In genomic region chr3:159858650-159859049, GRCh38 we compare ENCODE assay signal across 15 cellular contexts. TPM values are rescaled to one million over a fixed set of nuclear protein-coding genes. Genes with fewer than 3 reads are reported as not detected.
A peak's percentile ranks its signal among the peaks of the same experiment; 100 is the strongest.
DNase-seq lines count a peak whose midpoint lies in the region; ATAC-seq and TF ChIP-seq lines count a peak whose summit lies in the region.
"Had no signal": no experiment of that assay in that cellular context is flagged by ENCODE, and none has a peak within 500 bp of the region (broad histone marks: within the 10 kb centered on the region; RNA-seq: fewer than 3 reads in every experiment).

No MANE protein-coding gene starts in this region.

- in situ Hi-C loops in mammary epithelial cell (cut with MboI; ENCODE audit: low sequenced_read_pairs in 2 of 2) = no loop called here

- POLR2A ChIA-PET in MCF 10A (lab: Yijun Ruan, JAX) = interaction anchor here (0.6 to 5.4 kb wide), 9 partner anchors 15 to 1009 kb away, joined by 3 to 49 read pairs (median 4); no protein-coding TSS in a partner anchor

- no TSS peak for BruUV-seq in mammary epithelial cell (replicated peaks; lab: Mats Ljungman, UMichigan)
- BruUV-seq in MCF 10A (replicated peaks; lab: Mats Ljungman, UMichigan) = no TSS peak

- 14% methylated on average over 5 of the region's 5 CpGs for WGBS in mammary epithelial cell (ENCODE audit: low coverage, missing lambda C conversion rate)

- H3K4me1 ChIP-seq in mammary epithelial cell (ENCODE audit: insufficient read depth, low read length) (peaks cover 70% of the 10 kb centered on the region), right atrium auricular region (peaks cover 0 to 81% of the 10 kb centered on the region in 2 donors), skeletal muscle tissue (ENCODE audit: control insufficient read depth in 3 of 3, insufficient read depth in 3 of 3, low read length in 3 of 3) (peaks cover 46 to 68% (median 53%) of the 10 kb centered on the region in 3 donors)

- H3K27ac ChIP-seq in mammary epithelial cell (ENCODE audit: insufficient read depth, low read depth, low read length) (peak overlapping the region; percentile 32), right atrium auricular region (peak overlapping the region; percentile 78 to 82), skeletal muscle tissue (ENCODE audit: low read depth, low read length) (peak overlapping the region; percentile 3)

- no peaks in the 10 kb centered on the region for H3K9me3 Mint-ChIP-seq in MCF 10A (ENCODE audit: unreplicated experiment)
- no peaks in the 10 kb centered on the region for H3K9me3 Mint-ChIP-seq in endothelial cell (ENCODE audit: unreplicated experiment)
- H3K9me3 Mint-ChIP-seq in activated T-cell treated with anti-CD3 and anti-CD28 coated beads, Interleukin-2, amount 50 U/mL, for 72 hours = no peaks in the 10 kb centered on the region
- H3K9me3 Mint-ChIP-seq: CD4-positive, alpha-beta T cell had no signal

- CTCF ChIA-PET in mammary epithelial cell (lab: Charles Lee; ENCODE audit: low non-redundant PET) = interaction anchor here (0.5 kb wide), 1 partner anchor 33 kb away, joined by 4 read pairs; no protein-coding TSS in a partner anchor
- CTCF ChIA-PET in MCF 10A (lab: Yijun Ruan, JAX) = interaction anchor here (1.1 to 3.3 kb wide), 6 partner anchors 9 to 148 kb away, joined by 3 to 11 read pairs (median 6); no protein-coding TSS in a partner anchor

- ATAC-seq in activated T-cell treated with anti-CD3 and anti-CD28 coated beads, Interleukin-2, amount 50 U/mL, for 72 hours (replicated peaks in 1 of 2) = no peak

- TF ChIP-seq CTCF in mammary epithelial cell (conservative IDR thresholded peaks at IDR 0.05 in 1 of 2, IDR thresholded peaks at IDR 0.05 in 1 of 2; ENCODE audit: extremely low read depth in 1 of 2, insufficient read depth in 1 of 2, low read depth in 1 of 2, low read length in 2 of 2) = no peak
- no peak for TF ChIP-seq CTCF in MCF 10A (IDR thresholded peaks at IDR 0.05; ENCODE audit: unreplicated experiment)
- no peak for TF ChIP-seq CTCF in endothelial cell (IDR thresholded peaks at IDR 0.05; ENCODE audit: unreplicated experiment)
- no peak for TF ChIP-seq CTCF in right atrium auricular region (IDR thresholded peaks at IDR 0.05)

- dilution Hi-C loops in mammary epithelial cell (cut with HindIII; ENCODE audit: low sequenced_read_pairs) = no loop called here

- H3K36me3 ChIP-seq in mammary epithelial cell (ENCODE audit: insufficient read depth, low read length) (no peaks in the 10 kb centered on the region), right atrium auricular region (no peaks in the 10 kb centered on the region), skeletal muscle tissue (ENCODE audit: control insufficient read depth in 3 of 3, insufficient read depth in 3 of 3, low read length in 3 of 3) (peaks cover 0 to 7% (median 0%) of the 10 kb centered on the region in 3 donors)
- H3K36me3 ChIP-seq: HAP-1 had no signal

- no peak overlapping the region for H3K4me3 Mint-ChIP-seq in MCF 10A (ENCODE audit: unreplicated experiment)
- H3K4me3 Mint-ChIP-seq in endothelial cell (ENCODE audit: unreplicated experiment) = peak overlapping the region; percentile 34
- no peak overlapping the region for H3K4me3 Mint-ChIP-seq in activated T-cell treated with anti-CD3 and anti-CD28 coated beads, Interleukin-2, amount 50 U/mL, for 72 hours
- H3K4me3 Mint-ChIP-seq: CD4-positive, alpha-beta T cell had no signal

- H3K4me3 ChIP-seq in mammary epithelial cell (replicated peaks in 1 of 3; ENCODE audit: insufficient read depth in 1 of 3, low read depth in 2 of 3, low read length in 3 of 3) (no peak overlapping the region), right atrium auricular region (peak overlapping the region in 1 of 2 donors; percentile 15), skeletal muscle tissue (ENCODE audit: low read length in 3 of 3) (no peak overlapping the region)
- H3K4me3 ChIP-seq: HAP-1 had no signal

- H3K9me3 ChIP-seq in mammary epithelial cell (replicated peaks; ENCODE audit: insufficient read depth, low read length) (no peaks in the 10 kb centered on the region), right atrium auricular region (no peaks in the 10 kb centered on the region), skeletal muscle tissue (ENCODE audit: control insufficient read depth in 3 of 3, low read length in 3 of 3) (no peaks in the 10 kb centered on the region)
- H3K9me3 ChIP-seq: BE2C, HAP-1 had no signal

- H3K9ac ChIP-seq in mammary epithelial cell (ENCODE audit: insufficient read depth, low read length) (no peak overlapping the region), skeletal muscle tissue (ENCODE audit: low read depth in 1 of 3, low read length in 3 of 3) (no peak overlapping the region)

- no peak for DNase-seq in mammary epithelial cell
- DNase-seq in MCF 10A (ENCODE audit: unreplicated experiment) = no peak
- no peak for DNase-seq in endothelial cell (ENCODE audit: low spot score)
- DNase-seq in right atrium auricular region (ENCODE audit: low spot score) = no peak
- DNase-seq in D341Med (ENCODE audit: low spot score) = no peak
- DNase-seq in activated T-cell treated with anti-CD3 and anti-CD28 coated beads, Interleukin-2, amount 50 U/mL, for 72 hours = no peak
- no peak for DNase-seq in dermis blood vessel endothelial cell
- DNase-seq: 8988T; CD4-positive, alpha-beta T cell; DMS79; MV-4-11; NCI-H187 treated with DMSO at 0.1 percent for 48 hours had no signal

- H3K79me2 ChIP-seq in mammary epithelial cell (ENCODE audit: insufficient read depth, low read length) = peaks cover 87% of the 10 kb centered on the region

- H3K27me3 ChIP-seq in mammary epithelial cell (ENCODE audit: insufficient read depth, low read length) = no peaks in the 10 kb centered on the region
- H3K27me3 ChIP-seq in right atrium auricular region = no peaks in the 10 kb centered on the region
- no peaks in the 10 kb centered on the region for H3K27me3 ChIP-seq in skeletal muscle tissue (ENCODE audit: control insufficient read depth in 3 of 3, insufficient read depth in 3 of 3, low read length in 3 of 3)
- H3K27me3 ChIP-seq: BE2C had no signal

- H2AFZ ChIP-seq in mammary epithelial cell (ENCODE audit: low read depth, low read length) = no peak overlapping the region

- no peaks in the 10 kb centered on the region for H4K20me1 ChIP-seq in mammary epithelial cell (ENCODE audit: insufficient read depth, low read length)

- H3K4me1 Mint-ChIP-seq in MCF 10A (ENCODE audit: insufficient read depth, unreplicated experiment) (peaks cover 42% of the 10 kb centered on the region), endothelial cell (ENCODE audit: unreplicated experiment) (peaks cover 86% of the 10 kb centered on the region)
- no peaks in the 10 kb centered on the region for H3K4me1 Mint-ChIP-seq in activated T-cell treated with anti-CD3 and anti-CD28 coated beads, Interleukin-2, amount 50 U/mL, for 72 hours (ENCODE audit: low read depth)

- H3K4me2 ChIP-seq in mammary epithelial cell (ENCODE audit: insufficient read depth, low read depth, low read length) = peak overlapping the region; percentile 38

- H3K36me3 Mint-ChIP-seq in MCF 10A (ENCODE audit: insufficient read depth, unreplicated experiment) (no peaks in the 10 kb centered on the region), endothelial cell (ENCODE audit: low read depth, unreplicated experiment) (peaks cover 14% of the 10 kb centered on the region)
- no peaks in the 10 kb centered on the region for H3K36me3 Mint-ChIP-seq in activated T-cell treated with anti-CD3 and anti-CD28 coated beads, Interleukin-2, amount 50 U/mL, for 72 hours (ENCODE audit: insufficient read depth in 2 of 2)

- intact Hi-C loops in mammary epithelial cell (cut with micrococcal nuclease) = loop anchor here (10.0 kb wide), 1 partner anchor 94 kb away; no protein-coding TSS in a partner anchor
- intact Hi-C loops in MCF 10A (cut with micrococcal nuclease) = no loop called here

- H3K27me3 Mint-ChIP-seq in MCF 10A (ENCODE audit: insufficient read depth, unreplicated experiment) (no peaks in the 10 kb centered on the region), endothelial cell (ENCODE audit: unreplicated experiment) (peaks cover 13% of the 10 kb centered on the region)
- H3K27me3 Mint-ChIP-seq in activated T-cell treated with anti-CD3 and anti-CD28 coated beads, Interleukin-2, amount 50 U/mL, for 72 hours (ENCODE audit: low read depth) = peaks cover 18% of the 10 kb centered on the region

- H3K27ac Mint-ChIP-seq in MCF 10A (ENCODE audit: low read depth, unreplicated experiment) (no peak overlapping the region), endothelial cell (ENCODE audit: unreplicated experiment) (peak overlapping the region; percentile 99)
- no peak overlapping the region for H3K27ac Mint-ChIP-seq in activated T-cell treated with anti-CD3 and anti-CD28 coated beads, Interleukin-2, amount 50 U/mL, for 72 hours
- H3K27ac Mint-ChIP-seq: CD4-positive, alpha-beta T cell had no signal

RNA-seq across cellular contexts. Expression of gene SCHIP1, which starts 19.0 kb away (rescaled TPM):
- total RNA-seq in mammary epithelial cell = 1 to 10 TPM; 5.4 to 8.5 TPM
- 5.7 TPM for polyA plus RNA-seq in mammary epithelial cell
- polyA minus RNA-seq in mammary epithelial cell = 1.2 TPM
- 1.2 and 5.9 TPM in 2 replicates for total RNA-seq in MCF 10A (2022)
- total RNA-seq in endothelial cell (ENCODE audit: unreplicated experiment) = 102 TPM
- total RNA-seq in right atrium auricular region = 10 to 100 TPM; 88.7 to 96.5 TPM
- total RNA-seq in skeletal muscle tissue = 11.0 TPM
- not detected for total RNA-seq in activated T-cell treated with anti-CD3 and anti-CD28 coated beads, Interleukin-2, amount 50 U/mL, for 72 hours
- 13.4 and 27.7 TPM in 2 replicates for total RNA-seq in dermis blood vessel endothelial cell
- total RNA-seq: CD4-positive, alpha-beta T cell had no signal

Comparison
In these comparisons a context has a peak if more than half of its experiments do, and no peak if none do; other contexts are left out.
1. H3K27ac ChIP-seq: peak in every context shown above with its lines; median percentile 80 in right atrium auricular region; 32 in mammary epithelial cell; 3 in skeletal muscle tissue.